Comparison of ENCODE assay signal across 8 cellular contexts in the genomic region with DNA sequence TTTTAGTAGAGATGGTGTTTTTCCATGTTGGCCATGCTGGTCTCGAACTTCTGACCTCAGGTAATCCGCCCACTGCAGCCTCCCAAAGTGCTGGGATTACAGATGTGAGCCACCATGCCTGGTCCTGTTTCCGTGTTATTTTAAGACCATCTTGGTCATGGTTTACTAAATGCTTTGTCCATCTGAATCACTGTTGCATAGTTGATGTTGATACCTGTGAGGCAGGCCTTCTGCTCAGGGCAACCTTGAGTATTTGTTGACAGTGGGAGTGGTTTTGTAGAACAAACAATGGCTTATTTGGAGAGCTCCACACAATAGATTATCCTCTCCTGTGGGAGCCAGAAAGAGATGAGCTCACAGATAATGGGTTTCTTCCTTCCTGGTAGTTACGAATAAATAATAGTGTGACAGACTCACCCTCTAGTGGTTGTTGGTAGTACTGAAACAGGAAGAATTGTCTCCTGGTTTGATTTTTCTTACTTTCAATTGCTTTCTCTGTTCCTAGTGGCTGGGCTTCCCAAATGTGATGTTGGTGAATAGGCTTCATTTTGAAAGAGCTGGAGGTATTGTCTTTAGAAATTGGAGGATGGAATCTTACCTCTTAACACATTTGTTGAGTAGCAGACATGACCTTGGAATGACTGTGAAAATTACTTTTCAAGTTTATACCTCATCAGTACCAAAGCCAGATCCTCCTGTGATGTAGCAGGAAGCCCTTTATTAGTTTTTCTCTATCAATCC. TPM values are rescaled to one million over a fixed set of nuclear protein-coding genes. Genes with fewer than 3 reads are reported as not detected.
DNase-seq lines count a peak whose midpoint lies in the region; ATAC-seq, FAIRE-seq and TF ChIP-seq lines count a peak whose summit lies in the region.

No MANE protein-coding gene starts in this region.

- TF ChIP-seq RAD21 in A549 (conservative IDR thresholded peaks at IDR 0.05 in 1 of 2, IDR thresholded peaks at IDR 0.05 in 1 of 2) = peak; percentile 92 to 94

- TF ChIP-seq EP300 in A549 (IDR thresholded peaks at IDR 0.05) = no peak

- POLR2A ChIA-PET in A549 (lab: Yijun Ruan, JAX) (interaction anchor here (0.9 to 2.6 kb wide), 8 partner anchors 22 to 59 kb away, joined by 3 to 26 read pairs (median 6); partner anchors contain the start of genes BTBD18, CTNND1 and SELENOH), HEK293T (lab: Yijun Ruan, JAX) (interaction anchor here (0.6 to 1.1 kb wide), 5 partner anchors 37 to 89 kb away, joined by 3 to 12 read pairs (median 3); partner anchors contain the start of genes BTBD18, CTNND1, MED19 and SELENOH)

- H3K9ac ChIP-seq in MM.1S (ENCODE audit: low read length) (no peak overlapping the region), subcutaneous abdominal adipose tissue (ENCODE audit: low read length in 5 of 5) (no peak overlapping the region)

- peak; percentile 81 for FAIRE-seq in A549 (lab: Jason Lieb, UNC)

- H3K27me3 ChIP-seq in MM.1S (replicated peaks; ENCODE audit: insufficient read depth, low read length) = no peaks in the 10 kb centered on the region
- H3K27me3 ChIP-seq in subcutaneous abdominal adipose tissue (ENCODE audit: control insufficient read depth in 5 of 5, insufficient read depth in 4 of 5, low read length in 5 of 5) = no peaks in the 10 kb centered on the region

- peak overlapping the region; percentile 49 to 61; a peak in 5 of 6 replicates for H3K27ac ChIP-seq in A549
- no peak overlapping the region for H3K27ac ChIP-seq in MM.1S (ENCODE audit: low read length)
- H3K27ac ChIP-seq in subcutaneous abdominal adipose tissue (ENCODE audit: low read depth, low read length) = peak overlapping the region; percentile 16

- CTCF ChIA-PET in A549 (lab: Yijun Ruan, JAX) (interaction anchor here (0.6 to 12.9 kb wide), 46 partner anchors 10 to 776 kb away, joined by 3 to 231 read pairs (median 5); partner anchors contain the start of genes BTBD18, CTNND1, SELENOH and ZDHHC5), HEK293T (lab: Yijun Ruan, JAX) (interaction anchor here (0.6 to 3.7 kb wide), 21 partner anchors 8 to 778 kb away, joined by 3 to 33 read pairs (median 4); partner anchors contain the start of genes BTBD18, CTNND1, SELENOH and ZFP91)

- no peaks in the 10 kb centered on the region for H4K20me1 ChIP-seq in MM.1S (ENCODE audit: insufficient read depth, low read length)

- 21% methylated on average over 4 of the region's 4 CpGs for WGBS in A549 (ENCODE audit: missing lambda C conversion rate)

- H3F3A ChIP-seq in MM.1S (ENCODE audit: insufficient read depth, low read length) = no peaks in the 10 kb centered on the region

- H3K79me2 ChIP-seq in MM.1S (ENCODE audit: low read length) = no peaks in the 10 kb centered on the region

- H3K4me3 ChIP-seq in A549 (no peak overlapping the region), MM.1S (ENCODE audit: low read length) (no peak overlapping the region), choroid plexus epithelial cell (ENCODE audit: low read depth, low read length) (no peak overlapping the region), subcutaneous abdominal adipose tissue (ENCODE audit: low read depth in 1 of 5, low read length in 5 of 5) (no peak overlapping the region)

- ATAC-seq in A549 = peak; percentile 96 to 97

- DNase-seq in A549 (ENCODE audit: low read depth in 1 of 2, low spot score in 1 of 2) (peak; percentile 88 to 95), GM10266 (ENCODE audit: extremely low spot score) (peak; percentile 68), HEK293T (ENCODE audit: extremely low spot score) (peak; percentile 65), MM.1S (peak; percentile 61), RPMI7951 (ENCODE audit: low read depth) (peak; percentile 73), choroid plexus epithelial cell (ENCODE audit: low read depth) (peak; percentile 85), left kidney (ENCODE audit: low read depth, low spot score) (peak; percentile 81)

- no peaks in the 10 kb centered on the region for H3K36me3 ChIP-seq in MM.1S (replicated peaks; ENCODE audit: insufficient read depth, low read length)
- peaks cover 26 to 65% (median 56%) of the 10 kb centered on the region in 5 donors for H3K36me3 ChIP-seq in subcutaneous abdominal adipose tissue (ENCODE audit: control insufficient read depth in 5 of 5, insufficient read depth in 5 of 5, low read length in 5 of 5)

- H3K9me2 ChIP-seq in MM.1S (replicated peaks; ENCODE audit: insufficient read depth, low read length) = no peaks in the 10 kb centered on the region

- H3K9me3 ChIP-seq in A549 = no peaks in the 10 kb centered on the region
- H3K9me3 ChIP-seq in MM.1S (replicated peaks; ENCODE audit: insufficient read depth, low read length) = no peaks in the 10 kb centered on the region
- H3K9me3 ChIP-seq in subcutaneous abdominal adipose tissue (ENCODE audit: control insufficient read depth in 5 of 5, low read length in 5 of 5) = no peaks in the 10 kb centered on the region

- peaks cover 33% of the 10 kb centered on the region for H3K4me1 ChIP-seq in A549
- H3K4me1 ChIP-seq in MM.1S (ENCODE audit: low read length) = peaks cover 13% of the 10 kb centered on the region
- H3K4me1 ChIP-seq in subcutaneous abdominal adipose tissue (ENCODE audit: control insufficient read depth in 5 of 5, insufficient read depth in 5 of 5, low read length in 5 of 5) = peaks cover 2 to 50% (median 25%) of the 10 kb centered on the region in 5 donors

- TF ChIP-seq POLR2A in A549 (IDR thresholded peaks at IDR 0.05; ENCODE audit: low read length) = no peak

- TF ChIP-seq CTCF in A549 (IDR thresholded peaks at IDR 0.05) = peak; percentile 93
- peak; percentile 77 for TF ChIP-seq CTCF in GM10266 (IDR thresholded peaks at IDR 0.05; ENCODE audit: control insufficient read depth, insufficient read depth, low read depth, missing control alignments)
- peak; percentile 85 for TF ChIP-seq CTCF in MM.1S (IDR thresholded peaks at IDR 0.05; ENCODE audit: low read length)
- TF ChIP-seq CTCF in choroid plexus epithelial cell (conservative IDR thresholded peaks at IDR 0.05; ENCODE audit: low read depth, low read length) = peak; percentile 75

- H2AFZ ChIP-seq in MM.1S (ENCODE audit: low read length) = peak overlapping the region; percentile 51; the same call in 1 of the 2 replicates

- H3K4me2 ChIP-seq in A549 (peak overlapping the region; percentile 57), MM.1S (ENCODE audit: low read depth, low read length) (no peak overlapping the region; the same call in 1 of the 2 replicates)

TF ChIP-seq in A549, 52 proteins besides CTCF, POLR2A, EP300 and RAD21 (continues in another document):
- TF ChIP-seq ZFP36 (IDR thresholded peaks at IDR 0.05; ENCODE audit: borderline replicate concordance, partially characterized antibody) (peak; percentile 1), FOXS1 (CRISPR knock-in tag; IDR thresholded peaks at IDR 0.05) (0 out of 2 replicates have a peak, but pooled peaks have one; percentile 31), CEBPB (IDR thresholded peaks at IDR 0.05) (peak in 1 of 2 experiments; percentile 19; a peak in 1 of 4 replicates), CHD4 (IDR thresholded peaks at IDR 0.05; ENCODE audit: borderline replicate concordance) (no peak)
- TF ChIP-seq, protein P1, sequence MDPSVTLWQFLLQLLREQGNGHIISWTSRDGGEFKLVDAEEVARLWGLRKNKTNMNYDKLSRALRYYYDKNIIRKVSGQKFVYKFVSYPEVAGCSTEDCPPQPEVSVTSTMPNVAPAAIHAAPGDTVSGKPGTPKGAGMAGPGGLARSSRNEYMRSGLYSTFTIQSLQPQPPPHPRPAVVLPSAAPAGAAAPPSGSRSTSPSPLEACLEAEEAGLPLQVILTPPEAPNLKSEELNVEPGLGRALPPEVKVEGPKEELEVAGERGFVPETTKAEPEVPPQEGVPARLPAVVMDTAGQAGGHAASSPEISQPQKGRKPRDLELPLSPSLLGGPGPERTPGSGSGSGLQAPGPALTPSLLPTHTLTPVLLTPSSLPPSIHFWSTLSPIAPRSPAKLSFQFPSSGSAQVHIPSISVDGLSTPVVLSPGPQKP (IDR thresholded peaks at IDR 0.05; ENCODE audit: low read depth, low read length) = no peak

TF ChIP-seq in HEK293T, 16 proteins besides CTCF, POLR2A, EP300 and RAD21 (continues in another document):
- TF ChIP-seq ELF4 (IDR thresholded peaks at IDR 0.05) (no peak), CTBP1 (IDR thresholded peaks at IDR 0.05; ENCODE audit: borderline replicate concordance) (no peak), LEF1 (IDR thresholded peaks at IDR 0.05; ENCODE audit: borderline replicate concordance) (no peak), SP1 (IDR thresholded peaks at IDR 0.05) (no peak), L3MBTL2 (conservative IDR thresholded peaks at IDR 0.05) (no peak), PKNOX1 (IDR thresholded peaks at IDR 0.05) (no peak), FOXA1 (IDR thresholded peaks at IDR 0.05) (no peak), ARNT (IDR thresholded peaks at IDR 0.05) (no peak)

RNA-seq across cellular contexts. Expression of gene CTNND1, which starts 39.0 kb away (rescaled TPM):
- polyA plus RNA-seq in A549 (2011; rRNA removed) (146 and 148 TPM in 2 replicates), A549 (2017; fragmentation: RNase III; extraction: RNeasy Plus Mini Kit Qiagen cat#74134 plus additional on column Dnase treatment) (72.8 to 74.5 TPM (median 74.1 TPM) in 3 replicates)
- 54.5 and 62.5 TPM in 2 replicates for polyA plus RNA-seq in A549 (2012; cell fraction: cytosol; rRNA removed)
- 107 and 112 TPM in 2 replicates for polyA plus RNA-seq in A549 (2012; cell fraction: nucleus; rRNA removed)
- 431 and 540 TPM in 2 replicates for polyA minus RNA-seq in A549 (2011; rRNA and poly(A)+ RNA removed)
- total RNA-seq in RPMI7951 (2014; rRNA removed; shearing (Covaris generic)) = 69.5 and 70.9 TPM in 2 replicates

RNA-seq across cellular contexts. Expression of gene BTBD18, which starts 49.0 kb away (rescaled TPM):
- not detected in 2 replicates for polyA plus RNA-seq in A549 (2011; rRNA removed)
- not detected in 2 replicates for polyA plus RNA-seq in A549 (2012; cell fraction: cytosol; rRNA removed)
- polyA plus RNA-seq in A549 (2012; cell fraction: nucleus; rRNA removed) = not detected in 2 replicates
- polyA plus RNA-seq in A549 (2017; fragmentation: RNase III; extraction: RNeasy Plus Mini Kit Qiagen cat#74134 plus additional on column Dnase treatment) = not detected in 3 replicates
- not detected in 2 replicates for polyA minus RNA-seq in A549 (2011; rRNA and poly(A)+ RNA removed)
- not detected in 2 replicates for total RNA-seq in RPMI7951 (2014; rRNA removed; shearing (Covaris generic))

RNA-seq across cellular contexts. Expression of gene SELENOH, which starts 59.3 kb away (rescaled TPM):
- polyA plus RNA-seq in A549 (2011; rRNA removed) (99.7 and 115 TPM in 2 replicates), A549 (2017; fragmentation: RNase III; extraction: RNeasy Plus Mini Kit Qiagen cat#74134 plus additional on column Dnase treatment) (91.4 to 96.3 TPM (median 91.8 TPM) in 3 replicates)
- 202 and 204 TPM in 2 replicates for polyA plus RNA-seq in A549 (2012; cell fraction: cytosol; rRNA removed)
- polyA plus RNA-seq in A549 (2012; cell fraction: nucleus; rRNA removed) = 138 and 154 TPM in 2 replicates
- 9.0 and 11.6 TPM in 2 replicates for polyA minus RNA-seq in A549 (2011; rRNA and poly(A)+ RNA removed)
- total RNA-seq in RPMI7951 (2014; rRNA removed; shearing (Covaris generic)) = 125 and 232 TPM in 2 replicates
